ENCODE assay signal across 8 cellular contexts in the genomic region with DNA sequence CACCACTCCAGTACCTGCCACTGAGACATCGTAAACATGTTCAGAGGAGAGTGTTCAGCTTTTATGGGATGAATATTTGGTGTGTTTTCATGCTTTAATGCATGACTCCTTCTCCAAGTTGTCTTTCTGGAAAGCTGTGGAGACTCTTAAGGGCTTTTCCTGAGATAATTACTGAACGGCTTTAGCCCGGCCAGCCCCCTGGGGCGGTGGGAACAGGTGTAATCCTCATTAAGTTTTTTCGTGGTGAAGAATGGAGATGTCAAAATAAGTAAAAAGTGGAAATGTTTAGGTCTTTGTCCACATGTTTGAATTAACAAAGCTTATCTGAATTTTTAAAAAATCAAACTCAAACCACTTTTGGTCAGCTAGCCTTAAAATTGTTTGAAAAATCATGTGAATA. TPM values are rescaled to one million over a fixed set of nuclear protein-coding genes. Genes with fewer than 3 reads are reported as not detected.
DNase-seq lines count a peak whose midpoint lies in the region; FAIRE-seq and TF ChIP-seq lines count a peak whose summit lies in the region.

No MANE protein-coding gene starts in this region.

- H3K9me3 ChIP-seq in CD8-positive, alpha-beta memory T cell (ENCODE audit: low read length), result no peaks in the 10 kb centered on the region
- H3K9me3 ChIP-seq in H1 (ENCODE audit: insufficient read depth in 2 of 2, low read depth in 1 of 2, low read length in 1 of 2) (no peaks in the 10 kb centered on the region), neuronal stem cell (replicated peaks in 1 of 2; ENCODE audit: control insufficient read depth in 2 of 2, insufficient read depth in 1 of 2, low read depth in 1 of 2, low read length in 2 of 2) (no peaks in the 10 kb centered on the region)

- 31% methylated on average over 5 of the region's 5 CpGs; no CpG with 5 or more reads in 1 of the 2 experiments for WGBS in H1 (ENCODE audit: extremely low coverage in 1 of 2, insufficient coverage in 1 of 2, insufficient read length in 1 of 2, insufficient replicate concordance in 2 of 2, low coverage in 1 of 2, low lambda C conversion rate in 2 of 2, missing lambda C conversion rate in 1 of 2), 2 experiments
- no CpG with 5 or more reads among the region's 5 CpGs for WGBS in neuronal stem cell (ENCODE audit: extremely low coverage in 2 of 2, insufficient read length in 2 of 2, insufficient replicate concordance in 1 of 2), 2 donors

- H3K36me3 ChIP-seq in CD8-positive, alpha-beta memory T cell (ENCODE audit: insufficient read depth, low read length), result no peaks in the 10 kb centered on the region
- no peaks in the 10 kb centered on the region for H3K36me3 ChIP-seq in H1 (ENCODE audit: control insufficient read depth in 2 of 4, insufficient read depth in 4 of 4, low read length in 3 of 4)
- no peaks in the 10 kb centered on the region for H3K36me3 ChIP-seq in neuronal stem cell (replicated peaks in 1 of 2; ENCODE audit: control insufficient read depth in 2 of 2, insufficient read depth in 2 of 2, low read length in 2 of 2)

- no peak overlapping the region for H2AK5ac ChIP-seq in H1 (ENCODE audit: low read depth, low read length)
- no peak overlapping the region for H2AK5ac ChIP-seq in neuronal stem cell (ENCODE audit: low read depth, low read length)

- no peak for DNase-seq in CD8-positive, alpha-beta memory T cell
- DNase-seq in NCI-H187 treated with DMSO at 0.1 percent for 48 hours (lab: John Stamatoyannopoulos, UW) (peak; percentile 89), H1 (ENCODE audit: low read depth in 1 of 2, low spot score in 2 of 2) (no peak), neuronal stem cell (ENCODE audit: low spot score) (no peak), hypothalamus (lab: John Stamatoyannopoulos, UW) (no peak), globus pallidus (ENCODE audit: low spot score) (no peak), GDM1 (lab: John Stamatoyannopoulos, UW) (no peak), activated gamma-delta T cell (lab: John Stamatoyannopoulos, UW) (no peak)

- H3K4me1 Mint-ChIP-seq in CD8-positive, alpha-beta memory T cell, result peaks cover 48 to 60% (median 50%) of the 10 kb centered on the region in 3 donors

- peak overlapping the region; percentile 90 to 99 (median 96) for H3K27ac Mint-ChIP-seq in CD8-positive, alpha-beta memory T cell

- H2BK120ac ChIP-seq in H1 (replicated peaks; ENCODE audit: low read depth, low read length) (no peak overlapping the region), neuronal stem cell (ENCODE audit: low read depth, low read length) (no peak overlapping the region)

- H3K4me1 ChIP-seq in CD8-positive, alpha-beta memory T cell (ENCODE audit: insufficient read depth, low read length), result peaks cover 53% of the 10 kb centered on the region
- H3K4me1 ChIP-seq in H1 (replicated peaks in 1 of 4; ENCODE audit: control insufficient read depth in 3 of 4, insufficient read depth in 4 of 4, low read length in 3 of 4) (peaks cover 0 to 3% (median 2%) of the 10 kb centered on the region in 4 experiments; a peak in 5 of 7 replicates), neuronal stem cell (ENCODE audit: control insufficient read depth in 2 of 2, insufficient read depth in 1 of 2, low read depth in 1 of 2, low read length in 2 of 2) (peaks cover 3 to 8% of the 10 kb centered on the region in 2 donors)

- peak overlapping the region; percentile 73 for H3K27ac ChIP-seq in CD8-positive, alpha-beta memory T cell (ENCODE audit: low read depth, low read length)
- H3K27ac ChIP-seq in H1 (ENCODE audit: low read depth, low read length), result no peak overlapping the region
- H3K27ac ChIP-seq in neuronal stem cell (replicated peaks; ENCODE audit: low read length), result no peak overlapping the region

- no peak overlapping the region for H3K23ac ChIP-seq in H1 (ENCODE audit: insufficient read length)
- no peak overlapping the region for H3K23ac ChIP-seq in neuronal stem cell (ENCODE audit: low read depth, low read length, poor library complexity)

- TF ChIP-seq RAD21 in H1 (IDR thresholded peaks at IDR 0.05 in 1 of 2, conservative IDR thresholded peaks at IDR 0.05 in 1 of 2; ENCODE audit: low read depth in 2 of 2, low read length in 2 of 2), result no peak

- no peaks in the 10 kb centered on the region for H3K27me3 ChIP-seq in CD8-positive, alpha-beta memory T cell (ENCODE audit: insufficient read depth, low read length, poor library complexity, severe bottlenecking)
- peaks cover 0 to 2% (median 0%) of the 10 kb centered on the region in 4 experiments; a peak in 2 of 7 replicates for H3K27me3 ChIP-seq in H1 (replicated peaks in 1 of 4; ENCODE audit: control insufficient read depth in 3 of 4, extremely low read depth in 1 of 4, insufficient read depth in 3 of 4, low read length in 3 of 4)
- peaks cover 0 to 3% (median 0%) of the 10 kb centered on the region in 3 experiments for H3K27me3 ChIP-seq in neuronal stem cell (ENCODE audit: control insufficient read depth in 3 of 3, insufficient read depth in 3 of 3, low read depth in 1 of 3, low read length in 3 of 3)

- H2AFZ ChIP-seq in H1 (ENCODE audit: low read length) (no peak overlapping the region), neuronal stem cell (ENCODE audit: low read length) (peak overlapping the region; percentile 97)

- TF ChIP-seq EP300 in H1 (IDR thresholded peaks at IDR 0.05; ENCODE audit: borderline replicate concordance in 1 of 2, low read depth in 2 of 2, low read length in 2 of 2), result no peak

- POLR2A ChIA-PET in CD8-positive, alpha-beta memory T cell (lab: Charles Lee), result interaction anchor here (1.5 to 3.6 kb wide), 3 partner anchors 9 to 86 kb away, joined by 3 to 48 read pairs (median 7); no protein-coding TSS in a partner anchor
- POLR2A ChIA-PET in H1 (lab: Charles Lee; ENCODE audit: partially characterized antibody), result interaction anchor here (0.9 kb wide), 1 partner anchor 142 kb away, joined by 4 read pairs; no protein-coding TSS in a partner anchor

- H3K23me2 ChIP-seq in H1 (ENCODE audit: low read depth, low read length), result peaks cover 10% of the 10 kb centered on the region; the same call in 1 of the 2 replicates

- TF ChIP-seq POLR2A in H1 (IDR thresholded peaks at IDR 0.05; ENCODE audit: control extremely low read depth in 1 of 2, low read depth in 2 of 2, low read length in 2 of 2), result no peak

- H4K8ac ChIP-seq in H1 (ENCODE audit: extremely low read depth, insufficient read depth, low read length), result no peak overlapping the region
- no peak overlapping the region for H4K8ac ChIP-seq in neuronal stem cell (ENCODE audit: low read depth, low read length)

- peak overlapping the region; percentile 82 for H3K4me3 ChIP-seq in CD8-positive, alpha-beta memory T cell (ENCODE audit: low read length)
- H3K4me3 ChIP-seq in H1 (ENCODE audit: extremely low read depth in 1 of 4, insufficient read depth in 2 of 4, low read depth in 3 of 4, low read length in 4 of 4) (peak overlapping the region; percentile 78 to 84 (median 80)), neuronal stem cell (ENCODE audit: low read length in 2 of 2) (peak overlapping the region; percentile 55 to 94)

- no peak for FAIRE-seq in H1 (lab: Jason Lieb, UNC)

- H4K5ac ChIP-seq in H1 (ENCODE audit: insufficient read length, low read depth, low read length), result no peak overlapping the region

- peak overlapping the region; percentile 82 to 86 for H3K4me2 ChIP-seq in H1 (ENCODE audit: insufficient read depth in 1 of 2, low read depth in 2 of 2, low read length in 2 of 2)
- peak overlapping the region; percentile 78 for H3K4me2 ChIP-seq in neuronal stem cell (ENCODE audit: insufficient read depth, low read length, poor library complexity, severe bottlenecking)

- H3K9me3 Mint-ChIP-seq in CD8-positive, alpha-beta memory T cell, result peaks cover 0 to 9% (median 0%) of the 10 kb centered on the region in 5 donors

- no peak overlapping the region for H2BK12ac ChIP-seq in H1 (ENCODE audit: low read depth, low read length)
- H2BK12ac ChIP-seq in neuronal stem cell (ENCODE audit: low read length), result no peak overlapping the region

- no peak overlapping the region for H3K18ac ChIP-seq in H1 (ENCODE audit: extremely low read depth, low read length)
- no peak overlapping the region for H3K18ac ChIP-seq in neuronal stem cell (ENCODE audit: low read length)

- no peak overlapping the region for H3K4ac ChIP-seq in H1 (replicated peaks; ENCODE audit: insufficient read length, low read depth, low read length)
- no peak overlapping the region for H3K4ac ChIP-seq in neuronal stem cell (ENCODE audit: low read length)

- CTCF ChIA-PET in CD8-positive, alpha-beta memory T cell (lab: Charles Lee), result interaction anchor here (1.0 to 4.7 kb wide), 9 partner anchors 9 to 86 kb away, joined by 3 to 40 read pairs (median 4); no protein-coding TSS in a partner anchor
- CTCF ChIA-PET in H1 (lab: Charles Lee; ENCODE audit: partially characterized antibody), result interaction anchor here (0.7 kb wide), 1 partner anchor 141 kb away, joined by 3 read pairs; no protein-coding TSS in a partner anchor

- peaks cover 10 to 52% of the 10 kb centered on the region in 2 experiments for H3K79me2 ChIP-seq in H1 (ENCODE audit: control insufficient read depth in 1 of 2, insufficient read depth in 2 of 2, low read length in 2 of 2)

- H2BK5ac ChIP-seq in H1 (ENCODE audit: low read depth, low read length), result no peak overlapping the region
- H2BK5ac ChIP-seq in neuronal stem cell (ENCODE audit: low read length), result no peak overlapping the region

- H3K14ac ChIP-seq in H1 (ENCODE audit: insufficient read length) (no peak overlapping the region), neuronal stem cell (ENCODE audit: low read length) (no peak overlapping the region)

- peak overlapping the region; percentile 93 to 100 (median 99) for H3K4me3 Mint-ChIP-seq in CD8-positive, alpha-beta memory T cell

- H2BK15ac ChIP-seq in H1 (ENCODE audit: low read length) (no peak overlapping the region), neuronal stem cell (ENCODE audit: low read length) (no peak overlapping the region)

- H4K91ac ChIP-seq in H1 (replicated peaks; ENCODE audit: insufficient read length, low read length) (no peak overlapping the region), neuronal stem cell (ENCODE audit: low read depth, low read length, poor library complexity) (no peak overlapping the region)

- peaks cover 5 to 15% of the 10 kb centered on the region in 2 experiments for H4K20me1 ChIP-seq in H1 (replicated peaks in 1 of 2; ENCODE audit: control insufficient read depth in 1 of 2, insufficient read depth in 2 of 2, low read length in 2 of 2)

- no peak overlapping the region for H3K56ac ChIP-seq in H1 (replicated peaks; ENCODE audit: insufficient read length, low read depth, low read length)

- no peak overlapping the region for H2BK20ac ChIP-seq in H1 (ENCODE audit: low read length)

- peak overlapping the region in 2 of 4 experiments; percentile 40 to 68; a peak in 1 of 7 replicates for H3K9ac ChIP-seq in H1 (replicated peaks in 1 of 4; ENCODE audit: extremely low read depth in 1 of 4, low read depth in 3 of 4, low read length in 3 of 4)
- no peak overlapping the region for H3K9ac ChIP-seq in neuronal stem cell (ENCODE audit: low read depth, low read length, poor library complexity)

- TF ChIP-seq CTCF in H1 (IDR thresholded peaks at IDR 0.05; ENCODE audit: control extremely low read depth in 1 of 3, insufficient read depth in 1 of 3, low read depth in 1 of 3, low read length in 3 of 3), result no peak

- H3K27me3 Mint-ChIP-seq in CD8-positive, alpha-beta memory T cell, result peaks cover 0 to 1% of the 10 kb centered on the region in 2 donors

- H3K79me1 ChIP-seq in H1 (ENCODE audit: low read depth, low read length), result peaks cover 5% of the 10 kb centered on the region
- H3K79me1 ChIP-seq in neuronal stem cell (ENCODE audit: low read depth, low read length), result peaks cover 6% of the 10 kb centered on the region

- peaks cover 4 to 18% (median 8%) of the 10 kb centered on the region in 3 donors for H3K36me3 Mint-ChIP-seq in CD8-positive, alpha-beta memory T cell

RNA-seq across cellular contexts. Expression of gene SYNE2, which starts 1.5 kb away (rescaled TPM):
- 10 to 100 TPM; 45.2 to 45.6 TPM for total RNA-seq in CD8-positive, alpha-beta memory T cell
- 104 TPM for polyA plus RNA-seq in CD8-positive, alpha-beta memory T cell
- 43.6 and 46.1 TPM in 2 replicates for total RNA-seq in H1 (2021; fragmentation: NEBNext Ultra II Directional; extraction: Animal tissue kit (Norgen Biotek cat#: 25700))
- polyA plus RNA-seq in H1 (2011; rRNA removed), result 32.6 and 44.3 TPM in 2 replicates
- polyA plus RNA-seq in H1 (2011; cell fraction: cytosol; rRNA removed), result 26.1 TPM
- polyA plus RNA-seq in H1 (2011; cell fraction: nucleus; rRNA removed), result 278 TPM
- 33.3 to 40.9 TPM (median 36.8 TPM) in 4 replicates for polyA plus RNA-seq in H1 (2012, experiment 1 of 2)
- 3.7 TPM for polyA plus RNA-seq in H1 (2012, experiment 2 of 2)
- polyA plus RNA-seq in H1 (2013, experiment 1 of 2), result 19.3 TPM
- polyA plus RNA-seq in H1 (2013, experiment 2 of 2), result 19.0 TPM
- polyA minus RNA-seq in H1 (2011; rRNA and poly(A)+ RNA removed), result 179 and 213 TPM in 2 replicates
- polyA minus RNA-seq in H1 (2011; cell fraction: cytosol; rRNA and poly(A)+ RNA removed), result 53.7 TPM
- polyA minus RNA-seq in H1 (2011; cell fraction: nucleus; rRNA and poly(A)+ RNA removed), result 393 TPM
- 16.4 TPM for polyA plus RNA-seq in neuronal stem cell (2013, experiment 1 of 2)
- polyA plus RNA-seq in neuronal stem cell (2013, experiment 2 of 2), result 17.1 TPM
